8 cellular contexts compared by ENCODE assay signal in the genomic region with DNA sequence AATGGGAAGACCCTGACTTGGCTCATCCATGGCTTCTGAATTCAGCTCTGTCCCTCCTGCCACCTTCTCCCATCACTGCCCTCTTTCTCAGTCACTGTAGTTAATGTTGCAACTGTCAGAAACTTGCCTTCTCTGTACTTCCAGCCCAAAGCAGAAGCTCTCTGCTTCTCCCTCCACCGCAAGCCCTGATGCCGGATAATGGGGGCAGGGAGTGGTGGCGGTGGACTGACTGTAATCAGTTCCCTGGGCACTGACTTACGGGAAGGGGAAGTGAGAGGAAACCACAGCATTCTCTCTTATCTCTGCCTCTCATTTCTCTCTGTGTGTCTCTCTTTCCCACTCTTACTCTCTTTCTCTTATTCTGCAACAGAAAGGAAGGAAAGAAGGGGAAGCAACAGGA. TPM values are rescaled to one million over a fixed set of nuclear protein-coding genes. Genes with fewer than 3 reads are reported as not detected.
DNase-seq lines count a peak whose midpoint lies in the region; ATAC-seq and TF ChIP-seq lines count a peak whose summit lies in the region.

No MANE protein-coding gene starts in this region.

- CTCF ChIA-PET in activated naive CD4-positive, alpha-beta T cell treated with anti-CD3 and anti-CD28 coated beads, Interleukin-2, amount 10 ng/mL, durations not matched to agents 7 days and 5 days (lab: Charles Lee) = interaction anchor here (0.7 to 4.0 kb wide), 4 partner anchors 18 to 127 kb away, joined by 3 to 47 read pairs (median 3); no protein-coding TSS in a partner anchor

- H3K27ac Mint-ChIP-seq in activated naive CD4-positive, alpha-beta T cell treated with anti-CD3 and anti-CD28 coated beads, Interleukin-2, amount 10 ng/mL, durations not matched to agents 7 days and 5 days = peak overlapping the region; percentile 89

- no peaks in the 10 kb centered on the region for H3K9me3 Mint-ChIP-seq in activated naive CD4-positive, alpha-beta T cell treated with anti-CD3 and anti-CD28 coated beads, Interleukin-2, amount 10 ng/mL, durations not matched to agents 7 days and 5 days

- peak overlapping the region; percentile 45 for H3K4me3 Mint-ChIP-seq in activated naive CD4-positive, alpha-beta T cell treated with anti-CD3 and anti-CD28 coated beads, Interleukin-2, amount 10 ng/mL, durations not matched to agents 7 days and 5 days

- peaks cover 3% of the 10 kb centered on the region for H3K36me3 ChIP-seq in thymus (ENCODE audit: control insufficient read depth, insufficient read depth)

- H3K27me3 Mint-ChIP-seq in activated naive CD4-positive, alpha-beta T cell treated with anti-CD3 and anti-CD28 coated beads, Interleukin-2, amount 10 ng/mL, durations not matched to agents 7 days and 5 days = no peaks in the 10 kb centered on the region

- no peaks in the 10 kb centered on the region for H3K27me3 ChIP-seq in thymus (ENCODE audit: control insufficient read depth, insufficient read depth)

- peak overlapping the region; percentile 32 for H3K27ac ChIP-seq in thymus (ENCODE audit: low read depth)

- H3K9me3 ChIP-seq in thymus (ENCODE audit: control insufficient read depth) = no peaks in the 10 kb centered on the region

- peaks cover 92% of the 10 kb centered on the region for H3K36me3 Mint-ChIP-seq in activated naive CD4-positive, alpha-beta T cell treated with anti-CD3 and anti-CD28 coated beads, Interleukin-2, amount 10 ng/mL, durations not matched to agents 7 days and 5 days

- no peak for TF ChIP-seq POLR2A in NB4 (IDR thresholded peaks at IDR 0.05; ENCODE audit: extremely low read depth, insufficient read length)

- DNase-seq in Daoy (ENCODE audit: low read depth) (peak; percentile 68), NB4 (ENCODE audit: low read depth) (peak; percentile 95), medulla oblongata (ENCODE audit: extremely low spot score) (peak; percentile 75), glomerular visceral epithelial cell (ENCODE audit: extremely low spot score) (no peak), NCI-H510A (lab: John Stamatoyannopoulos, UW) (no peak)
- DNase-seq in activated naive CD4-positive, alpha-beta T cell treated with anti-CD3 and anti-CD28 coated beads, Interleukin-2, amount 10 ng/mL, durations not matched to agents 7 days and 5 days = peak; percentile 75

- peaks cover 89% of the 10 kb centered on the region for H3K4me1 Mint-ChIP-seq in activated naive CD4-positive, alpha-beta T cell treated with anti-CD3 and anti-CD28 coated beads, Interleukin-2, amount 10 ng/mL, durations not matched to agents 7 days and 5 days

- H3K4me1 ChIP-seq in thymus (ENCODE audit: control insufficient read depth, insufficient read depth, low read length) = peaks cover 17% of the 10 kb centered on the region

- no peak for TF ChIP-seq CTCF in NB4 (IDR thresholded peaks at IDR 0.05; ENCODE audit: low read depth, low read length)

- H3K4me3 ChIP-seq in NB4 (ENCODE audit: low read depth, low read length) = peak overlapping the region; percentile 17
- H3K4me3 ChIP-seq in thymus (ENCODE audit: low read length) = no peak overlapping the region

- 10% methylated on average over 4 of the region's 4 CpGs for WGBS in thymus

- peak; percentile 72 for ATAC-seq in GM21723 (IDR thresholded peaks at IDR 0.05; ENCODE audit: unreplicated experiment)

RNA-seq across cellular contexts. Expression of gene TNFSF10, which starts 10.9 kb away (rescaled TPM):
- 23.8 and 30.8 TPM in 2 replicates for total RNA-seq in Daoy (2014; rRNA removed; shearing (Covaris generic))
- 38.4 TPM for polyA plus RNA-seq in thymus

Comparison
In these comparisons a context has a peak if more than half of its experiments do, and no peak if none do; other contexts are left out.
1. DNase-seq: peak in Daoy (single experiment), NB4 (single experiment), activated naive CD4-positive, alpha-beta T cell treated with anti-CD3 and anti-CD28 coated beads, Interleukin-2, amount 10 ng/mL, durations not matched to agents 7 days and 5 days (single experiment) and medulla oblongata (single experiment); none in glomerular visceral epithelial cell (single experiment) and NCI-H510A (single experiment).